7 cellular contexts compared by ENCODE assay signal in genomic region chr13:21086929-21087328, GRCh38.
"Had no signal": no experiment of that assay in that cellular context is flagged by ENCODE, and none has a peak within 500 bp of the region (broad histone marks: within the 10 kb centered on the region; RNA-seq: fewer than 3 reads in every experiment).

No MANE protein-coding gene starts in this region.

- H2AFZ ChIP-seq: GM23248 had no signal

- H3K9ac ChIP-seq: GM23248 had no signal

- DNase-seq: GM23248, GOT3, H9, HCEC 1CT, KG1 had no signal

- FAIRE-seq: H54, HTR-8/SVneo had no signal

- H3K27ac ChIP-seq: GM23248 had no signal

- H3K4me3 ChIP-seq: GM23248 had no signal
